Comparison of ENCODE assay signal across 24 cellular contexts in the genomic region with DNA sequence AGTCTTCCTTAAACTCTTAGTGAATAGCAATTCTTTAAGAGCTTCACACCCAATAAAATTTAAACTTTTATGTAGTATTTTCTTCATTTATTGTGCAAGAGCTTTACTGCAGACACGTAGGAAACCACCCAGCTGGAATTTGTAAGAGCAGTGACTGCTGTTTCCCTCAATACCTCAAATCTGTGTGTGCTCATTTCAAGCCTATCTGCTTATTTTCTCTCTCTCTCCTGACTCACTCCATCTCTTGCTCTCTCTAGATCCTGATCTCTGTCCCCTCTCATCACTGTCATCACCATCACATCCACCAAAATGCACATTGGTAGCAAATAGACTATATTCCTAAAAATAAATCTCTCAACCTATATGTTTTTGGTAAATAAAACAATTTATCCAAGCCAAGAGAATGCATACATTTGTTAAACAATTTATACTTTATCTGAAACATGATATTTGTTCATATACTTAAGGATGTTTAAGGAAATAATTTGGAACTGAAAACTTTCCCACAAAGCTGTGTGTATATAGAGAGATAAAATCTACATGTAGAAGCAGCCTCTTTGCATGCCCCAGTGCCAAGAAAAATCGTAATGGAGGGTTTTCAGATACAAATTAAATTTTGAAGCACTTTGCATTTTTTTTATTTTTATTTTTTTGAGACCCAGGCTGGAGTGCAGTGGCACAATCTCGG.
"Had no signal": no experiment of that assay in that cellular context is flagged by ENCODE, and none has a peak within 500 bp of the region (broad histone marks: within the 10 kb centered on the region; RNA-seq: fewer than 3 reads in every experiment).

No MANE protein-coding gene starts in this region.

- H3K9me3 ChIP-seq: ascending aorta, left lung, testis, upper lobe of left lung had no signal

- H3K4me3 ChIP-seq: ascending aorta, left lung, spleen, testis, upper lobe of left lung had no signal

- H3K27ac ChIP-seq: ascending aorta, left lung, spleen, testis, upper lobe of left lung had no signal

- H3K4me1 ChIP-seq: ascending aorta, left lung, spleen, testis, upper lobe of left lung had no signal

- H3K36me3 ChIP-seq: ascending aorta, left lung, spleen, upper lobe of left lung had no signal

- DNase-seq: activated CD4-positive, alpha-beta T cell treated with anti-CD3 and anti-CD28 coated beads, Interleukin-2, amount 50 U/mL, for 1 hour; activated CD4-positive, CD25-positive, alpha-beta regulatory T cell treated with anti-CD3 and anti-CD28 coated beads, Interleukin-2, amount 50 U/mL, for 72 hours; activated CD8-positive, alpha-beta memory T cell treated with anti-CD3 and anti-CD28 coated beads, Interleukin-2, amount 50 U/mL, for 4 hours; activated effector memory CD4-positive, alpha-beta T cell treated with Interleukin-2 at 50 U/mL for 16 hours; activated naive CD4-positive, alpha-beta T cell treated with anti-CD3 and anti-CD28 coated beads, Interleukin-2, amount 10 ng/mL, durations not matched to agents 7 days and 5 days; activated naive CD8-positive, alpha-beta T cell treated with anti-CD3 and anti-CD28 coated beads, Interleukin-2, amount 50 U/mL, for 24 hours; activated T-cell treated with anti-CD3 and anti-CD28 coated beads, Interleukin-2, amount 50 U/mL, for 48 hours; effector memory CD8-positive, alpha-beta T cell; foreskin fibroblast; hippocampal formation; islet precursor cell; left lung; mammary epithelial cell; midbrain; nephron progenitor cell; occipital lobe; posterior cingulate gyrus; retina; spleen; stimulated activated CD4-positive, alpha-beta T cell treated with anti-CD3 and anti-CD28 coated beads, Interleukin-4, amount 100 ng/mL, for 4 hours; T1000; testis; upper lobe of left lung had no signal

- H3K27me3 ChIP-seq: ascending aorta, spleen, testis, upper lobe of left lung had no signal
